ENCODE assay signal across 19 cellular contexts in genomic region chr4:7058792-7059191, GRCh38. TPM values are rescaled to one million over a fixed set of nuclear protein-coding genes. Genes with fewer than 3 reads are reported as not detected.
DNase-seq lines count a peak whose midpoint lies in the region; ATAC-seq and TF ChIP-seq lines count a peak whose summit lies in the region.
"Had no signal": no experiment of that assay in that cellular context is flagged by ENCODE, and none has a peak within 500 bp of the region (broad histone marks: within the 10 kb centered on the region; RNA-seq: fewer than 3 reads in every experiment).

No MANE protein-coding gene starts in this region.

- peaks cover 18% of the 10 kb centered on the region for H3K4me1 Mint-ChIP-seq in CD4-positive, alpha-beta T cell (ENCODE audit: low read depth)
- peaks cover 18% of the 10 kb centered on the region for H3K4me1 Mint-ChIP-seq in activated B cell treated with CpG ODN at 0.5 μM for 24 hours
- H3K4me1 Mint-ChIP-seq in stimulated activated naive B cell treated with anti-CD40 and anti-IgM and Interleukin-4, amounts not matched to agents 10 μg/mL and 1 μg/mL and 100 μg/mL, for 72 hours, result peaks cover 8% of the 10 kb centered on the region in 2 donors

- H3K27ac ChIP-seq in CD4-positive, alpha-beta T cell (ENCODE audit: low read depth, low read length), result no peak overlapping the region
- no peak overlapping the region for H3K27ac ChIP-seq in thyroid gland
- H3K27ac ChIP-seq: epithelial cell of prostate, Peyer's patch, VCaP had no signal

- no peak for TF ChIP-seq POLR2A in thyroid gland (IDR thresholded peaks at IDR 0.05)

- CTCF ChIA-PET in CD4-positive, alpha-beta T cell (lab: Charles Lee), result interaction anchor here (2.1 kb wide), 1 partner anchor 12 kb away, joined by 8 read pairs; no protein-coding TSS in a partner anchor
- CTCF ChIA-PET in activated B cell treated with CpG ODN at 0.5 μM for 24 hours (lab: Charles Lee), result interaction anchor here (1.0 kb wide), 1 partner anchor 12 kb away, joined by 4 read pairs; no protein-coding TSS in a partner anchor

- peak overlapping the region; percentile 1 for H3K27ac Mint-ChIP-seq in CD4-positive, alpha-beta T cell
- H3K27ac Mint-ChIP-seq in activated B cell treated with CpG ODN at 0.5 μM for 24 hours, result peak overlapping the region; percentile 56
- H3K27ac Mint-ChIP-seq in stimulated activated naive B cell treated with anti-CD40 and anti-IgM and Interleukin-4, amounts not matched to agents 10 μg/mL and 1 μg/mL and 100 μg/mL, for 72 hours, result no peak overlapping the region

- peaks cover 51 to 60% of the 10 kb centered on the region in 2 donors for H3K36me3 ChIP-seq in thyroid gland

- ATAC-seq in CD4-positive, alpha-beta T cell (ENCODE audit: poor library complexity), result no peak
- ATAC-seq in GM18907 (IDR thresholded peaks at IDR 0.05; ENCODE audit: unreplicated experiment) (peak; percentile 22), HG02981 (IDR thresholded peaks at IDR 0.05; ENCODE audit: unreplicated experiment) (peak; percentile 19), activated B cell treated with CpG ODN at 0.5 μM for 24 hours (ENCODE audit: low read depth) (peak; percentile 21), GM21526 (IDR thresholded peaks at IDR 0.05; ENCODE audit: low FRiP score, unreplicated experiment) (no peak)
- ATAC-seq in stimulated activated naive B cell treated with anti-CD40 and anti-IgM and Interleukin-4, amounts not matched to agents 10 μg/mL and 1 μg/mL and 100 μg/mL, for 72 hours (replicated peaks), result no peak

- POLR2A ChIA-PET in CD4-positive, alpha-beta T cell (lab: Charles Lee), result no interaction called here
- POLR2A ChIA-PET in activated B cell treated with CpG ODN at 0.5 μM for 24 hours (lab: Charles Lee), result interaction anchor here (0.5 to 1.6 kb wide), 3 partner anchors 9 to 799 kb away, joined by 5 to 8 read pairs (median 5); partner anchors contain the start of gene GRPEL1

- no peak overlapping the region for H3K4me3 Mint-ChIP-seq in CD4-positive, alpha-beta T cell
- no peak overlapping the region for H3K4me3 Mint-ChIP-seq in activated B cell treated with CpG ODN at 0.5 μM for 24 hours
- no peak overlapping the region for H3K4me3 Mint-ChIP-seq in stimulated activated naive B cell treated with anti-CD40 and anti-IgM and Interleukin-4, amounts not matched to agents 10 μg/mL and 1 μg/mL and 100 μg/mL, for 72 hours
- H3K4me3 Mint-ChIP-seq: activated naive CD4-positive, alpha-beta T cell treated with anti-CD3 and anti-CD28 coated beads, Interleukin-2, amount 50 U/mL, for 24 hours had no signal

- DNase-seq in CD4-positive, alpha-beta T cell, result no peak
- DNase-seq in activated B cell treated with CpG ODN at 0.5 μM for 24 hours, result no peak
- no peak for DNase-seq in thyroid gland
- no peak for DNase-seq in NCI-H128 (lab: John Stamatoyannopoulos, UW; ENCODE audit: unreplicated experiment)
- no peak for DNase-seq in stimulated activated naive B cell treated with anti-CD40 and anti-IgM and Interleukin-4, amounts not matched to agents 10 μg/mL and 1 μg/mL and 100 μg/mL, for 72 hours
- DNase-seq: cortex of kidney; mammary epithelial cell; NCI-H1930; NCI-H526; Peyer's patch; stimulated activated CD4-positive, alpha-beta T cell treated with anti-CD3 and anti-CD28 coated beads, Interleukin-15, amount 100 ng/mL, for 24 hours; stomach had no signal

- 92% methylated on average over 3 of the region's 3 CpGs for WGBS in thyroid gland, 2 donors

- no peaks in the 10 kb centered on the region for H3K27me3 ChIP-seq in CD4-positive, alpha-beta T cell (ENCODE audit: control insufficient read depth, insufficient read depth, low read length)
- no peaks in the 10 kb centered on the region for H3K27me3 ChIP-seq in thyroid gland
- H3K27me3 ChIP-seq: Peyer's patch, stomach had no signal

- H3K9me3 Mint-ChIP-seq in CD4-positive, alpha-beta T cell, result no peaks in the 10 kb centered on the region
- H3K9me3 Mint-ChIP-seq in activated B cell treated with CpG ODN at 0.5 μM for 24 hours, result no peaks in the 10 kb centered on the region
- no peaks in the 10 kb centered on the region for H3K9me3 Mint-ChIP-seq in stimulated activated naive B cell treated with anti-CD40 and anti-IgM and Interleukin-4, amounts not matched to agents 10 μg/mL and 1 μg/mL and 100 μg/mL, for 72 hours
- H3K9me3 Mint-ChIP-seq: activated naive CD4-positive, alpha-beta T cell treated with anti-CD3 and anti-CD28 coated beads, Interleukin-2, amount 50 U/mL, for 24 hours; brain had no signal

- H3K4me1 ChIP-seq in thyroid gland, result no peaks in the 10 kb centered on the region
- H3K4me1 ChIP-seq: Peyer's patch had no signal

- TF ChIP-seq CTCF in CD4-positive, alpha-beta T cell (IDR thresholded peaks at IDR 0.05), result no peak
- TF ChIP-seq CTCF in activated B cell treated with CpG ODN at 0.5 μM for 24 hours (IDR thresholded peaks at IDR 0.05) (no peak), thyroid gland (IDR thresholded peaks at IDR 0.05) (no peak)

- intact Hi-C loops in CD4-positive, alpha-beta T cell (cut with DNase I, micrococcal nuclease), result no loop called here
- intact Hi-C loops in activated B cell treated with CpG ODN at 0.5 μM for 24 hours (cut with micrococcal nuclease) (loop anchor here (2.0 kb wide), 1 partner anchor 16 kb away; the partner anchor contains the start of gene TADA2B), thyroid gland (cut with DNase I) (no loop called here)

- H3K4me3 ChIP-seq in thyroid gland (replicated peaks in 1 of 3), result no peak overlapping the region
- H3K4me3 ChIP-seq: Peyer's patch, stomach had no signal

- no peaks in the 10 kb centered on the region for H3K27me3 Mint-ChIP-seq in CD4-positive, alpha-beta T cell
- no peaks in the 10 kb centered on the region for H3K27me3 Mint-ChIP-seq in activated B cell treated with CpG ODN at 0.5 μM for 24 hours
- H3K27me3 Mint-ChIP-seq in stimulated activated naive B cell treated with anti-CD40 and anti-IgM and Interleukin-4, amounts not matched to agents 10 μg/mL and 1 μg/mL and 100 μg/mL, for 72 hours, result no peaks in the 10 kb centered on the region
- H3K27me3 Mint-ChIP-seq: activated naive CD4-positive, alpha-beta T cell treated with anti-CD3 and anti-CD28 coated beads, Interleukin-2, amount 50 U/mL, for 24 hours; brain had no signal

- H3K9me3 ChIP-seq in CD4-positive, alpha-beta T cell (ENCODE audit: control insufficient read depth, low read length), result no peaks in the 10 kb centered on the region
- no peaks in the 10 kb centered on the region for H3K9me3 ChIP-seq in thyroid gland
- H3K9me3 ChIP-seq: Peyer's patch, stomach had no signal

- peaks cover 91% of the 10 kb centered on the region for H3K36me3 Mint-ChIP-seq in CD4-positive, alpha-beta T cell (ENCODE audit: low read depth)
- H3K36me3 Mint-ChIP-seq in activated B cell treated with CpG ODN at 0.5 μM for 24 hours (ENCODE audit: low read depth), result peaks cover 89% of the 10 kb centered on the region
- peaks cover 24 to 57% of the 10 kb centered on the region in 2 donors for H3K36me3 Mint-ChIP-seq in stimulated activated naive B cell treated with anti-CD40 and anti-IgM and Interleukin-4, amounts not matched to agents 10 μg/mL and 1 μg/mL and 100 μg/mL, for 72 hours

RNA-seq across cellular contexts. Expression of gene GRPEL1, which starts 9.1 kb away (rescaled TPM):
- 10 to 100 TPM; 55.6 to 58.6 TPM for total RNA-seq in CD4-positive, alpha-beta T cell
- 31.8 and 41.3 TPM in 2 replicates for total RNA-seq in activated B cell treated with CpG ODN at 0.5 μM for 24 hours
- total RNA-seq in thyroid gland, result 10 to 100 TPM; 13.4 to 21.9 (median 17.5) TPM

RNA-seq across cellular contexts. Expression of gene TADA2B, which starts 15.6 kb away (rescaled TPM):
- total RNA-seq in CD4-positive, alpha-beta T cell, result 10 to 100 TPM; 41.5 to 44.6 TPM
- total RNA-seq in activated B cell treated with CpG ODN at 0.5 μM for 24 hours, result 26.7 and 31.8 TPM in 2 replicates
- 10 to 100 TPM; 17.9 to 34.1 (median 26.6) TPM for total RNA-seq in thyroid gland

Comparison
In these comparisons a context has a peak if more than half of its experiments do, and no peak if none do; other contexts are left out.
1. ATAC-seq: peak in GM18907 (single experiment), HG02981 (single experiment) and activated B cell treated with CpG ODN at 0.5 μM for 24 hours (single experiment); none in CD4-positive, alpha-beta T cell (single experiment), GM21526 (single experiment) and stimulated activated naive B cell treated with anti-CD40 and anti-IgM and Interleukin-4, amounts not matched to agents 10 μg/mL and 1 μg/mL and 100 μg/mL, for 72 hours (0 of 2).